16 cellular contexts compared by ENCODE assay signal in genomic region chr2:215506604-215506990, GRCh38.
"Had no signal": no experiment of that assay in that cellular context is flagged by ENCODE, and none has a peak within 500 bp of the region (broad histone marks: within the 10 kb centered on the region; RNA-seq: fewer than 3 reads in every experiment).

No MANE protein-coding gene starts in this region.

- H3K27ac ChIP-seq: breast epithelium, neutrophil, right atrium auricular region, spleen, upper lobe of right lung, WERI-Rb-1 had no signal

- H3K36me3 ChIP-seq: breast epithelium, neutrophil, right atrium auricular region, spleen, upper lobe of right lung, WERI-Rb-1 had no signal

- H3K4me3 ChIP-seq: breast epithelium, right atrium auricular region, spleen, upper lobe of right lung had no signal

- H3K27me3 Mint-ChIP-seq: activated CD4-positive, alpha-beta memory T cell treated with anti-CD3 and anti-CD28 coated beads, Interleukin-2, amount 10 ng/mL, durations not matched to agents 7 days and 5 days had no signal

- H3K4me1 ChIP-seq: breast epithelium, right atrium auricular region, upper lobe of right lung had no signal

- H3K36me3 Mint-ChIP-seq: activated naive CD4-positive, alpha-beta T cell treated with anti-CD3 and anti-CD28 coated beads, Interleukin-2, amount 50 U/mL, for 72 hours; natural killer cell had no signal

- DNase-seq: activated CD4-positive, alpha-beta memory T cell treated with anti-CD3 and anti-CD28 coated beads, Interleukin-2, amount 10 ng/mL, durations not matched to agents 7 days and 5 days; activated gamma-delta T cell; activated T-cell treated with anti-CD3 and anti-CD28 coated beads, Interleukin-2, amount 50 U/mL, for 48 hours; amniotic stem cell; islet precursor cell; mammary epithelial cell; natural killer cell; spleen; upper lobe of right lung; WERI-Rb-1 had no signal

- H3K27me3 ChIP-seq: breast epithelium, neutrophil, right atrium auricular region, spleen, upper lobe of right lung had no signal

- ATAC-seq: activated naive CD4-positive, alpha-beta T cell treated with anti-CD3 and anti-CD28 coated beads, Interleukin-2, amount 50 U/mL, for 72 hours; natural killer cell; upper lobe of right lung had no signal

- H3K9me3 Mint-ChIP-seq: activated CD4-positive, alpha-beta memory T cell treated with anti-CD3 and anti-CD28 coated beads, Interleukin-2, amount 10 ng/mL, durations not matched to agents 7 days and 5 days; activated naive CD4-positive, alpha-beta T cell treated with anti-CD3 and anti-CD28 coated beads, Interleukin-2, amount 50 U/mL, for 72 hours; natural killer cell; stimulated activated naive CD8-positive, alpha-beta T cell treated with anti-CD3 and anti-CD28 coated beads, Interleukin-15, Interleukin-2, amounts not matched to agents 100 ng/mL and 50 ng/mL, for 24 hours; T-helper 1 cell treated with Interleukin-12 subunit alpha and Interleukin-12 subunit beta and Interleukin-4 antibody, amounts not matched to agents 30 μg/mL and 1 μg/mL, for 36 hours had no signal

- H3K4me3 Mint-ChIP-seq: activated CD4-positive, alpha-beta memory T cell treated with anti-CD3 and anti-CD28 coated beads, Interleukin-2, amount 10 ng/mL, durations not matched to agents 7 days and 5 days; natural killer cell; stimulated activated naive CD8-positive, alpha-beta T cell treated with anti-CD3 and anti-CD28 coated beads, Interleukin-15, Interleukin-2, amounts not matched to agents 100 ng/mL and 50 ng/mL, for 24 hours; T-helper 1 cell treated with Interleukin-12 subunit alpha and Interleukin-12 subunit beta and Interleukin-4 antibody, amounts not matched to agents 30 μg/mL and 1 μg/mL, for 36 hours had no signal

- H3K4me1 Mint-ChIP-seq: activated CD4-positive, alpha-beta memory T cell treated with anti-CD3 and anti-CD28 coated beads, Interleukin-2, amount 10 ng/mL, durations not matched to agents 7 days and 5 days; natural killer cell had no signal

- H3K27ac Mint-ChIP-seq: activated CD4-positive, alpha-beta memory T cell treated with anti-CD3 and anti-CD28 coated beads, Interleukin-2, amount 10 ng/mL, durations not matched to agents 7 days and 5 days; activated naive CD4-positive, alpha-beta T cell treated with anti-CD3 and anti-CD28 coated beads, Interleukin-2, amount 50 U/mL, for 72 hours; natural killer cell; stimulated activated naive CD8-positive, alpha-beta T cell treated with anti-CD3 and anti-CD28 coated beads, Interleukin-15, Interleukin-2, amounts not matched to agents 100 ng/mL and 50 ng/mL, for 24 hours; T-helper 1 cell treated with Interleukin-12 subunit alpha and Interleukin-12 subunit beta and Interleukin-4 antibody, amounts not matched to agents 30 μg/mL and 1 μg/mL, for 36 hours had no signal

- H3K9me3 ChIP-seq: breast epithelium, neutrophil, right atrium auricular region, spleen, upper lobe of right lung had no signal
